ENCODE assay signal across 2 cellular contexts in genomic region chr21:31909772-31910470, GRCh38.
TF ChIP-seq lines count a peak whose summit lies in the region.

No MANE protein-coding gene starts in this region.

TF ChIP-seq in IMR-90, 13 proteins besides CTCF, POLR2A, EP300 and RAD21:
- TF ChIP-seq BHLHE40 (IDR thresholded peaks at IDR 0.05; ENCODE audit: low read depth, low read length) = no peak
- TF ChIP-seq MAZ (IDR thresholded peaks at IDR 0.05; ENCODE audit: borderline replicate concordance, low read depth, low read length) = no peak
- TF ChIP-seq CHD1 (IDR thresholded peaks at IDR 0.05; ENCODE audit: low read depth, low read length) = no peak
- TF ChIP-seq RCOR1 (IDR thresholded peaks at IDR 0.05; ENCODE audit: insufficient replicate concordance, low read length) = no peak
- TF ChIP-seq, protein P1, sequence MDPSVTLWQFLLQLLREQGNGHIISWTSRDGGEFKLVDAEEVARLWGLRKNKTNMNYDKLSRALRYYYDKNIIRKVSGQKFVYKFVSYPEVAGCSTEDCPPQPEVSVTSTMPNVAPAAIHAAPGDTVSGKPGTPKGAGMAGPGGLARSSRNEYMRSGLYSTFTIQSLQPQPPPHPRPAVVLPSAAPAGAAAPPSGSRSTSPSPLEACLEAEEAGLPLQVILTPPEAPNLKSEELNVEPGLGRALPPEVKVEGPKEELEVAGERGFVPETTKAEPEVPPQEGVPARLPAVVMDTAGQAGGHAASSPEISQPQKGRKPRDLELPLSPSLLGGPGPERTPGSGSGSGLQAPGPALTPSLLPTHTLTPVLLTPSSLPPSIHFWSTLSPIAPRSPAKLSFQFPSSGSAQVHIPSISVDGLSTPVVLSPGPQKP (IDR thresholded peaks at IDR 0.05; ENCODE audit: borderline replicate concordance, low read depth, low read length) = no peak
- no peak for TF ChIP-seq RFX5 (IDR thresholded peaks at IDR 0.05; ENCODE audit: low read depth, low read length)
- no peak for TF ChIP-seq NFE2L2 (IDR thresholded peaks at IDR 0.05; ENCODE audit: low read depth, low read length)
- TF ChIP-seq FOS (IDR thresholded peaks at IDR 0.05; ENCODE audit: low read depth, low read length) = no peak
- TF ChIP-seq, protein P2, sequence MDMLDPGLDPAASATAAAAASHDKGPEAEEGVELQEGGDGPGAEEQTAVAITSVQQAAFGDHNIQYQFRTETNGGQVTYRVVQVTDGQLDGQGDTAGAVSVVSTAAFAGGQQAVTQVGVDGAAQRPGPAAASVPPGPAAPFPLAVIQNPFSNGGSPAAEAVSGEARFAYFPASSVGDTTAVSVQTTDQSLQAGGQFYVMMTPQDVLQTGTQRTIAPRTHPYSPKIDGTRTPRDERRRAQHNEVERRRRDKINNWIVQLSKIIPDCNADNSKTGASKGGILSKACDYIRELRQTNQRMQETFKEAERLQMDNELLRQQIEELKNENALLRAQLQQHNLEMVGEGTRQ (IDR thresholded peaks at IDR 0.05; ENCODE audit: low read depth, low read length) = no peak
- TF ChIP-seq CEBPB (IDR thresholded peaks at IDR 0.05; ENCODE audit: low read depth, low read length) = no peak
- no peak for TF ChIP-seq MAFK (IDR thresholded peaks at IDR 0.05; ENCODE audit: low read depth, low read length)

TF ChIP-seq in H1, 55 proteins besides CTCF, POLR2A, EP300 and RAD21:
- TF ChIP-seq, protein P3, sequence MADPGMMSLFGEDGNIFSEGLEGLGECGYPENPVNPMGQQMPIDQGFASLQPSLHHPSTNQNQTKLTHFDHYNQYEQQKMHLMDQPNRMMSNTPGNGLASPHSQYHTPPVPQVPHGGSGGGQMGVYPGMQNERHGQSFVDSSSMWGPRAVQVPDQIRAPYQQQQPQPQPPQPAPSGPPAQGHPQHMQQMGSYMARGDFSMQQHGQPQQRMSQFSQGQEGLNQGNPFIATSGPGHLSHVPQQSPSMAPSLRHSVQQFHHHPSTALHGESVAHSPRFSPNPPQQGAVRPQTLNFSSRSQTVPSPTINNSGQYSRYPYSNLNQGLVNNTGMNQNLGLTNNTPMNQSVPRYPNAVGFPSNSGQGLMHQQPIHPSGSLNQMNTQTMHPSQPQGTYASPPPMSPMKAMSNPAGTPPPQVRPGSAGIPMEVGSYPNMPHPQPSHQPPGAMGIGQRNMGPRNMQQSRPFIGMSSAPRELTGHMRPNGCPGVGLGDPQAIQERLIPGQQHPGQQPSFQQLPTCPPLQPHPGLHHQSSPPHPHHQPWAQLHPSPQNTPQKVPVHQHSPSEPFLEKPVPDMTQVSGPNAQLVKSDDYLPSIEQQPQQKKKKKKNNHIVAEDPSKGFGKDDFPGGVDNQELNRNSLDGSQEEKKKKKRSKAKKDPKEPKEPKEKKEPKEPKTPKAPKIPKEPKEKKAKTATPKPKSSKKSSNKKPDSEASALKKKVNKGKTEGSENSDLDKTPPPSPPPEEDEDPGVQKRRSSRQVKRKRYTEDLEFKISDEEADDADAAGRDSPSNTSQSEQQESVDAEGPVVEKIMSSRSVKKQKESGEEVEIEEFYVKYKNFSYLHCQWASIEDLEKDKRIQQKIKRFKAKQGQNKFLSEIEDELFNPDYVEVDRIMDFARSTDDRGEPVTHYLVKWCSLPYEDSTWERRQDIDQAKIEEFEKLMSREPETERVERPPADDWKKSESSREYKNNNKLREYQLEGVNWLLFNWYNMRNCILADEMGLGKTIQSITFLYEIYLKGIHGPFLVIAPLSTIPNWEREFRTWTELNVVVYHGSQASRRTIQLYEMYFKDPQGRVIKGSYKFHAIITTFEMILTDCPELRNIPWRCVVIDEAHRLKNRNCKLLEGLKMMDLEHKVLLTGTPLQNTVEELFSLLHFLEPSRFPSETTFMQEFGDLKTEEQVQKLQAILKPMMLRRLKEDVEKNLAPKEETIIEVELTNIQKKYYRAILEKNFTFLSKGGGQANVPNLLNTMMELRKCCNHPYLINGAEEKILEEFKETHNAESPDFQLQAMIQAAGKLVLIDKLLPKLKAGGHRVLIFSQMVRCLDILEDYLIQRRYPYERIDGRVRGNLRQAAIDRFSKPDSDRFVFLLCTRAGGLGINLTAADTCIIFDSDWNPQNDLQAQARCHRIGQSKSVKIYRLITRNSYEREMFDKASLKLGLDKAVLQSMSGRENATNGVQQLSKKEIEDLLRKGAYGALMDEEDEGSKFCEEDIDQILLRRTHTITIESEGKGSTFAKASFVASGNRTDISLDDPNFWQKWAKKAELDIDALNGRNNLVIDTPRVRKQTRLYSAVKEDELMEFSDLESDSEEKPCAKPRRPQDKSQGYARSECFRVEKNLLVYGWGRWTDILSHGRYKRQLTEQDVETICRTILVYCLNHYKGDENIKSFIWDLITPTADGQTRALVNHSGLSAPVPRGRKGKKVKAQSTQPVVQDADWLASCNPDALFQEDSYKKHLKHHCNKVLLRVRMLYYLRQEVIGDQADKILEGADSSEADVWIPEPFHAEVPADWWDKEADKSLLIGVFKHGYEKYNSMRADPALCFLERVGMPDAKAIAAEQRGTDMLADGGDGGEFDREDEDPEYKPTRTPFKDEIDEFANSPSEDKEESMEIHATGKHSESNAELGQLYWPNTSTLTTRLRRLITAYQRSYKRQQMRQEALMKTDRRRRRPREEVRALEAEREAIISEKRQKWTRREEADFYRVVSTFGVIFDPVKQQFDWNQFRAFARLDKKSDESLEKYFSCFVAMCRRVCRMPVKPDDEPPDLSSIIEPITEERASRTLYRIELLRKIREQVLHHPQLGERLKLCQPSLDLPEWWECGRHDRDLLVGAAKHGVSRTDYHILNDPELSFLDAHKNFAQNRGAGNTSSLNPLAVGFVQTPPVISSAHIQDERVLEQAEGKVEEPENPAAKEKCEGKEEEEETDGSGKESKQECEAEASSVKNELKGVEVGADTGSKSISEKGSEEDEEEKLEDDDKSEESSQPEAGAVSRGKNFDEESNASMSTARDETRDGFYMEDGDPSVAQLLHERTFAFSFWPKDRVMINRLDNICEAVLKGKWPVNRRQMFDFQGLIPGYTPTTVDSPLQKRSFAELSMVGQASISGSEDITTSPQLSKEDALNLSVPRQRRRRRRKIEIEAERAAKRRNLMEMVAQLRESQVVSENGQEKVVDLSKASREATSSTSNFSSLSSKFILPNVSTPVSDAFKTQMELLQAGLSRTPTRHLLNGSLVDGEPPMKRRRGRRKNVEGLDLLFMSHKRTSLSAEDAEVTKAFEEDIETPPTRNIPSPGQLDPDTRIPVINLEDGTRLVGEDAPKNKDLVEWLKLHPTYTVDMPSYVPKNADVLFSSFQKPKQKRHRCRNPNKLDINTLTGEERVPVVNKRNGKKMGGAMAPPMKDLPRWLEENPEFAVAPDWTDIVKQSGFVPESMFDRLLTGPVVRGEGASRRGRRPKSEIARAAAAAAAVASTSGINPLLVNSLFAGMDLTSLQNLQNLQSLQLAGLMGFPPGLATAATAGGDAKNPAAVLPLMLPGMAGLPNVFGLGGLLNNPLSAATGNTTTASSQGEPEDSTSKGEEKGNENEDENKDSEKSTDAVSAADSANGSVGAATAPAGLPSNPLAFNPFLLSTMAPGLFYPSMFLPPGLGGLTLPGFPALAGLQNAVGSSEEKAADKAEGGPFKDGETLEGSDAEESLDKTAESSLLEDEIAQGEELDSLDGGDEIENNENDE (IDR thresholded peaks at IDR 0.05; ENCODE audit: insufficient replicate concordance, low read length) = no peak
TF ChIP-seq in H1: peak in this region for 0.
